In genomic region chr2:61658841-61659780, GRCh38 we compare ENCODE assay signal across 8 cellular contexts.
DNase-seq lines count a peak whose midpoint lies in the region; ATAC-seq and TF ChIP-seq lines count a peak whose summit lies in the region.

No MANE protein-coding gene starts in this region.

- ATAC-seq in GM19395 (IDR thresholded peaks at IDR 0.05; ENCODE audit: unreplicated experiment) (no peak), GM21423 (IDR thresholded peaks at IDR 0.05; ENCODE audit: unreplicated experiment) (no peak)

- POLR2A ChIA-PET in AG04449 (lab: Yijun Ruan, JAX) = no interaction called here

- H3K4me3 ChIP-seq in AG04449 (ENCODE audit: low read depth, low read length) (no peak overlapping the region), GM12864 (ENCODE audit: low read depth, low read length) (no peak overlapping the region)

- no peak for DNase-seq in AG04449 (ENCODE audit: low read depth, low spot score)
- peak; percentile 16 for DNase-seq in GM12864 (ENCODE audit: low read depth)
- DNase-seq in NCI-H524 treated with DMSO at 0.1 percent for 48 hours (lab: John Stamatoyannopoulos, UW) = peak; percentile 13
- DNase-seq in dedifferentiated amniotic fluid mesenchymal stem cell (ENCODE audit: extremely low spot score) = peak; percentile 27
- DNase-seq in medulla oblongata (ENCODE audit: extremely low spot score) = peak; percentile 37
- DNase-seq in activated CD4-positive, CD25-positive, alpha-beta regulatory T cell (lab: John Stamatoyannopoulos, UW) = no peak

- CTCF ChIA-PET in AG04449 (lab: Yijun Ruan, JAX) = interaction anchor here (0.7 to 3.9 kb wide), 21 partner anchors 9 to 525 kb away, joined by 3 to 17 read pairs (median 3); partner anchors contain the start of gene XPO1

- TF ChIP-seq CTCF in AG04449 (IDR thresholded peaks at IDR 0.05; ENCODE audit: insufficient read depth, low read length, missing control alignments) = peak; percentile 32
- TF ChIP-seq CTCF in GM12864 (IDR thresholded peaks at IDR 0.05; ENCODE audit: low read depth, low read length, missing control alignments) = peak; percentile 58

Comparison
In these comparisons a context has a peak if more than half of its experiments do, and no peak if none do; other contexts are left out.
1. DNase-seq: peak in GM12864 (single experiment), NCI-H524 treated with DMSO at 0.1 percent for 48 hours (single experiment), dedifferentiated amniotic fluid mesenchymal stem cell (single experiment) and medulla oblongata (single experiment); none in AG04449 (single experiment) and activated CD4-positive, CD25-positive, alpha-beta regulatory T cell (0 of 4).